ENCODE assay signal across 18 cellular contexts in genomic region chr12:24565300-24565699, GRCh38.
A peak's percentile ranks its signal among the peaks of the same experiment; 100 is the strongest.
DNase-seq lines count a peak whose midpoint lies in the region; ATAC-seq, FAIRE-seq and TF ChIP-seq lines count a peak whose summit lies in the region.
"Had no signal": no experiment of that assay in that cellular context is flagged by ENCODE, and none has a peak within 500 bp of the region (broad histone marks: within the 10 kb centered on the region; RNA-seq: fewer than 3 reads in every experiment).

No MANE protein-coding gene starts in this region.

- no peak overlapping the region for H3K14ac ChIP-seq in H1 (ENCODE audit: insufficient read length)

- no peak overlapping the region for H3K23ac ChIP-seq in H1 (ENCODE audit: insufficient read length)

- H2AFZ ChIP-seq in H1 (ENCODE audit: low read length) (no peak overlapping the region), smooth muscle cell (ENCODE audit: low read depth) (peak overlapping the region; percentile 10)

- H4K5ac ChIP-seq in H1 (ENCODE audit: insufficient read length, low read depth, low read length) = no peak overlapping the region

- H3K9ac ChIP-seq in H1 (replicated peaks in 1 of 4; ENCODE audit: extremely low read depth in 1 of 4, low read depth in 3 of 4, low read length in 3 of 4) (no peak overlapping the region), smooth muscle cell (ENCODE audit: low read depth) (no peak overlapping the region)
- H3K9ac ChIP-seq: BLaER1 treated with 17β-estradiol and CSF1 and Interleukin-3, amounts not matched to agents 10 nM and 100 nM had no signal

- TF ChIP-seq POLR2A in H1 (IDR thresholded peaks at IDR 0.05; ENCODE audit: control extremely low read depth in 1 of 2, low read depth in 2 of 2, low read length in 2 of 2) = no peak

- H2AK5ac ChIP-seq in H1 (ENCODE audit: low read depth, low read length) = no peak overlapping the region

- H3K4me3 ChIP-seq in H1 (ENCODE audit: extremely low read depth in 1 of 4, insufficient read depth in 2 of 4, low read depth in 3 of 4, low read length in 4 of 4) (no peak overlapping the region), smooth muscle cell (no peak overlapping the region)
- H3K4me3 ChIP-seq: BLaER1 treated with 17β-estradiol and CSF1 and Interleukin-3, amounts not matched to agents 10 nM and 100 nM; GM12878; Peyer's patch had no signal

- peak; percentile 62 for DNase-seq in DMS53 (lab: John Stamatoyannopoulos, UW)
- DNase-seq in DMS53 treated with DMSO at 0.1 percent for 48 hours (lab: John Stamatoyannopoulos, UW; ENCODE audit: unreplicated experiment) = no peak
- DNase-seq in NCI-H82 treated with DMSO at 0.1 percent for 48 hours (lab: John Stamatoyannopoulos, UW; ENCODE audit: unreplicated experiment) = peak; percentile 93
- no peak for DNase-seq in H1 (ENCODE audit: low read depth in 1 of 2, low spot score in 2 of 2)
- no peak for DNase-seq in smooth muscle cell (lab: John Stamatoyannopoulos, UW; ENCODE audit: unreplicated experiment)
- DNase-seq in NCI-H2029 treated with DMSO at 0.1 percent for 48 hours (lab: John Stamatoyannopoulos, UW) = no peak
- DNase-seq in osteocyte (ENCODE audit: extremely low spot score, unreplicated experiment) = no peak
- DNase-seq: 8988T, MV-4-11, NCI-H1436, NCI-H226, Peyer's patch, SHP77 had no signal

- H2BK5ac ChIP-seq in H1 (ENCODE audit: low read depth, low read length) = no peak overlapping the region

- H3K36me3 ChIP-seq in H1 (ENCODE audit: control insufficient read depth in 2 of 4, insufficient read depth in 4 of 4, low read length in 3 of 4) (no peaks in the 10 kb centered on the region), smooth muscle cell (ENCODE audit: low read depth) (no peaks in the 10 kb centered on the region)
- H3K36me3 ChIP-seq: BLaER1 treated with 17β-estradiol and CSF1 and Interleukin-3, amounts not matched to agents 10 nM and 100 nM; Peyer's patch had no signal

- no peak overlapping the region for H4K91ac ChIP-seq in H1 (replicated peaks; ENCODE audit: insufficient read length, low read length)

- CTCF ChIA-PET in H1 (lab: Charles Lee; ENCODE audit: partially characterized antibody) = interaction anchor here (1.2 to 1.5 kb wide), 3 partner anchors 12 to 458 kb away, joined by 3 to 5 read pairs (median 3); no protein-coding TSS in a partner anchor

- no peak overlapping the region for H2BK15ac ChIP-seq in H1 (ENCODE audit: low read length)

- no peaks in the 10 kb centered on the region for H3K9me3 ChIP-seq in H1 (ENCODE audit: insufficient read depth in 2 of 2, low read depth in 1 of 2, low read length in 1 of 2)
- H3K9me3 ChIP-seq in smooth muscle cell (replicated peaks; ENCODE audit: low read depth) = no peaks in the 10 kb centered on the region
- H3K9me3 ChIP-seq: BLaER1 treated with 17β-estradiol and CSF1 and Interleukin-3, amounts not matched to agents 10 nM and 100 nM; Peyer's patch had no signal

- H3K9me3 Mint-ChIP-seq in osteocyte (ENCODE audit: unreplicated experiment) = no peaks in the 10 kb centered on the region
- H3K9me3 Mint-ChIP-seq: IgD-negative memory B cell had no signal

- peak; percentile 36 for FAIRE-seq in H1 (lab: Jason Lieb, UNC)
- FAIRE-seq: GM12878 had no signal

- no peak overlapping the region for H2BK120ac ChIP-seq in H1 (replicated peaks; ENCODE audit: low read depth, low read length)

- no peak overlapping the region for H3K18ac ChIP-seq in H1 (ENCODE audit: extremely low read depth, low read length)

- H4K20me1 ChIP-seq in H1 (replicated peaks in 1 of 2; ENCODE audit: control insufficient read depth in 1 of 2, insufficient read depth in 2 of 2, low read length in 2 of 2) (no peaks in the 10 kb centered on the region), smooth muscle cell (ENCODE audit: low read depth) (no peaks in the 10 kb centered on the region)

- H3K79me2 ChIP-seq in H1 (ENCODE audit: control insufficient read depth in 1 of 2, insufficient read depth in 2 of 2, low read length in 2 of 2) (no peaks in the 10 kb centered on the region), smooth muscle cell (ENCODE audit: low read depth) (peaks cover 5% of the 10 kb centered on the region)

- peaks cover 3 to 13% (median 8%) of the 10 kb centered on the region in 4 experiments; a peak in 6 of 7 replicates for H3K4me1 ChIP-seq in H1 (replicated peaks in 1 of 4; ENCODE audit: control insufficient read depth in 3 of 4, insufficient read depth in 4 of 4, low read length in 3 of 4)
- H3K4me1 ChIP-seq in smooth muscle cell (ENCODE audit: low read depth) = peaks cover 7% of the 10 kb centered on the region

- H3F3A ChIP-seq in smooth muscle cell (ENCODE audit: low read depth) = peaks cover 9% of the 10 kb centered on the region

- POLR2A ChIA-PET in H1 (lab: Charles Lee; ENCODE audit: partially characterized antibody) = no interaction called here

- no peak for ATAC-seq in HG03439 (IDR thresholded peaks at IDR 0.05; ENCODE audit: unreplicated experiment)
- ATAC-seq: GM12878, SK-N-SH treated with all-trans-retinoic acid at 6 μM for 48 hours had no signal

- no peaks in the 10 kb centered on the region for H3K79me1 ChIP-seq in H1 (ENCODE audit: low read depth, low read length)

- no peak for TF ChIP-seq EP300 in H1 (IDR thresholded peaks at IDR 0.05; ENCODE audit: borderline replicate concordance in 1 of 2, low read depth in 2 of 2, low read length in 2 of 2)

- H3K27me3 ChIP-seq in H1 (replicated peaks in 1 of 4; ENCODE audit: control insufficient read depth in 3 of 4, extremely low read depth in 1 of 4, insufficient read depth in 3 of 4, low read length in 3 of 4) (peaks cover 0 to 20% (median 11%) of the 10 kb centered on the region in 4 experiments; a peak in 4 of 7 replicates), smooth muscle cell (ENCODE audit: low read depth) (no peaks in the 10 kb centered on the region)
- H3K27me3 ChIP-seq: Peyer's patch had no signal

- H3K4me1 Mint-ChIP-seq in osteocyte (ENCODE audit: unreplicated experiment) = peaks cover 17% of the 10 kb centered on the region

- H3K4me2 ChIP-seq in H1 (ENCODE audit: insufficient read depth in 1 of 2, low read depth in 2 of 2, low read length in 2 of 2) (no peak overlapping the region; a peak in 1 of 4 replicates), smooth muscle cell (peak overlapping the region; percentile 97)
- H3K4me2 ChIP-seq: BLaER1 treated with 17β-estradiol and CSF1 and Interleukin-3, amounts not matched to agents 10 nM and 100 nM had no signal

- H3K23me2 ChIP-seq in H1 (ENCODE audit: low read depth, low read length) = peaks cover 14% of the 10 kb centered on the region; the same call in 1 of the 2 replicates

- no peak overlapping the region for H3K4ac ChIP-seq in H1 (replicated peaks; ENCODE audit: insufficient read length, low read depth, low read length)

- no peak overlapping the region for H3K27ac Mint-ChIP-seq in osteocyte (ENCODE audit: unreplicated experiment)
- H3K27ac Mint-ChIP-seq: IgD-negative memory B cell had no signal

- no peaks in the 10 kb centered on the region for H3K36me3 Mint-ChIP-seq in osteocyte (ENCODE audit: unreplicated experiment)

- TF ChIP-seq CTCF in H1 (IDR thresholded peaks at IDR 0.05; ENCODE audit: control extremely low read depth in 1 of 3, insufficient read depth in 1 of 3, low read depth in 1 of 3, low read length in 3 of 3) (0 out of 4 replicates have a peak, but pooled peaks of 1 of the 3 experiments have one; percentile 11), smooth muscle cell (IDR thresholded peaks at IDR 0.05; ENCODE audit: borderline replicate concordance, insufficient read depth, poor library complexity, severe bottlenecking) (no peak), osteocyte (IDR thresholded peaks at IDR 0.05) (no peak)

- H3K27ac ChIP-seq in H1 (ENCODE audit: low read depth, low read length) (no peak overlapping the region), smooth muscle cell (ENCODE audit: low read depth) (peak overlapping the region; percentile 18)
- H3K27ac ChIP-seq: BLaER1 treated with 17β-estradiol and CSF1 and Interleukin-3, amounts not matched to agents 10 nM and 100 nM; Peyer's patch had no signal

- H3K56ac ChIP-seq in H1 (replicated peaks; ENCODE audit: insufficient read length, low read depth, low read length) = no peak overlapping the region

- no peak overlapping the region for H2BK12ac ChIP-seq in H1 (ENCODE audit: low read depth, low read length)

- H3K27me3 Mint-ChIP-seq in osteocyte (ENCODE audit: unreplicated experiment) = no peaks in the 10 kb centered on the region

- no peak overlapping the region for H3K4me3 Mint-ChIP-seq in osteocyte (ENCODE audit: unreplicated experiment)

- TF ChIP-seq RAD21 in H1 (IDR thresholded peaks at IDR 0.05 in 1 of 2, conservative IDR thresholded peaks at IDR 0.05 in 1 of 2; ENCODE audit: low read depth in 2 of 2, low read length in 2 of 2) = peak; percentile 4 to 28; a peak in 1 of 4 replicates

- 75% methylated on average over 5 of the region's 5 CpGs; no CpG with 5 or more reads in 1 of the 2 experiments for WGBS in H1 (ENCODE audit: extremely low coverage in 1 of 2, insufficient coverage in 1 of 2, insufficient read length in 1 of 2, insufficient replicate concordance in 2 of 2, low coverage in 1 of 2, low lambda C conversion rate in 2 of 2, missing lambda C conversion rate in 1 of 2), 2 experiments
- WGBS in smooth muscle cell (ENCODE audit: low lambda C conversion rate) = 63% methylated on average over 5 of the region's 5 CpGs

- no peak overlapping the region for H2BK20ac ChIP-seq in H1 (ENCODE audit: low read length)

- H4K8ac ChIP-seq in H1 (ENCODE audit: extremely low read depth, insufficient read depth, low read length) = no peak overlapping the region

TF ChIP-seq in H1, 55 proteins besides CTCF, POLR2A, EP300 and RAD21:
- TF ChIP-seq TCF12 (IDR thresholded peaks at IDR 0.05; ENCODE audit: low read depth, low read length) = 0 out of 2 replicates have a peak, but pooled peaks have one; percentile 46
- no peak for TF ChIP-seq BACH1 (IDR thresholded peaks at IDR 0.05; ENCODE audit: low read length)

Comparison
In these comparisons a context has a peak if more than half of its experiments do, and no peak if none do; other contexts are left out.
1. DNase-seq: peak in DMS53 (single experiment) and NCI-H82 treated with DMSO at 0.1 percent for 48 hours (single experiment); none in DMS53 treated with DMSO at 0.1 percent for 48 hours (single experiment), H1 (0 of 2), smooth muscle cell (single experiment), NCI-H2029 treated with DMSO at 0.1 percent for 48 hours (single experiment) and osteocyte (single experiment).